26 cellular contexts compared by ENCODE assay signal in genomic region chr20:3592931-3593330, GRCh38.
"Had no signal": no experiment of that assay in that cellular context is flagged by ENCODE, and none has a peak within 500 bp of the region (broad histone marks: within the 10 kb centered on the region; RNA-seq: fewer than 3 reads in every experiment).

No MANE protein-coding gene starts in this region.

- H3K27me3 ChIP-seq: heart left ventricle, right atrium auricular region, right lobe of liver, suprapubic skin, tibial artery, vagina had no signal

- H3K4me3 Mint-ChIP-seq: immature natural killer cell; mesothelial cell of epicardium; naive thymus-derived CD8-positive, alpha-beta T cell; nephron; neural crest cell; stimulated activated naive B cell treated with anti-CD40 and anti-IgM and Interleukin-4, amounts not matched to agents 10 μg/mL and 1 μg/mL and 100 μg/mL, for 72 hours; stimulated activated naive CD8-positive, alpha-beta T cell treated with anti-CD3 and anti-CD28 coated beads, Interleukin-15, Interleukin-2, amounts not matched to agents 100 ng/mL and 50 ng/mL, for 24 hours; type B pancreatic cell had no signal

- DNase-seq: heart left ventricle; hypothalamus; immature natural killer cell; left ventricle myocardium inferior; mesendoderm; naive thymus-derived CD8-positive, alpha-beta T cell; nucleus accumbens; right lobe of liver; stimulated activated CD4-positive, alpha-beta T cell treated with anti-CD3 and anti-CD28 coated beads, Interleukin-12 subunit alpha, Interleukin-12 subunit beta, amount 100 ng/mL, for 4 hours; stimulated activated CD4-positive, alpha-beta T cell treated with anti-CD3 and anti-CD28 coated beads, Interleukin-15, amount 100 ng/mL, for 24 hours; stimulated activated CD4-positive, alpha-beta T cell treated with anti-CD3 and anti-CD28 coated beads, Interleukin-2, amount 100 ng/mL, for 24 hours; stimulated activated CD4-positive, alpha-beta T cell treated with anti-CD3 and anti-CD28 coated beads, Interleukin-4, amount 100 ng/mL, for 1 hour; stimulated activated naive B cell treated with anti-CD40 and anti-IgM and Interleukin-4, amounts not matched to agents 10 μg/mL and 1 μg/mL and 100 μg/mL, for 72 hours; tibial artery had no signal

- H3K9me3 ChIP-seq: heart left ventricle, left ventricle myocardium inferior, right atrium auricular region, right lobe of liver, suprapubic skin, thoracic aorta, tibial artery, vagina had no signal

- H3K4me1 Mint-ChIP-seq: immature natural killer cell; mesothelial cell of epicardium; nephron; neural crest cell; stimulated activated naive B cell treated with anti-CD40 and anti-IgM and Interleukin-4, amounts not matched to agents 10 μg/mL and 1 μg/mL and 100 μg/mL, for 72 hours had no signal

- H3K4me1 ChIP-seq: heart left ventricle, left ventricle myocardium inferior, right atrium auricular region, right lobe of liver, suprapubic skin, tibial artery, vagina had no signal

- H3K27ac Mint-ChIP-seq: immature natural killer cell; mesothelial cell of epicardium; nephron; progenitor cell of endocrine pancreas; stimulated activated naive CD8-positive, alpha-beta T cell treated with anti-CD3 and anti-CD28 coated beads, Interleukin-15, Interleukin-2, amounts not matched to agents 100 ng/mL and 50 ng/mL, for 24 hours; type B pancreatic cell had no signal

- H3K9me3 Mint-ChIP-seq: immature natural killer cell; naive thymus-derived CD8-positive, alpha-beta T cell; stimulated activated naive B cell treated with anti-CD40 and anti-IgM and Interleukin-4, amounts not matched to agents 10 μg/mL and 1 μg/mL and 100 μg/mL, for 72 hours; stimulated activated naive CD8-positive, alpha-beta T cell treated with anti-CD3 and anti-CD28 coated beads, Interleukin-15, Interleukin-2, amounts not matched to agents 100 ng/mL and 50 ng/mL, for 24 hours; type B pancreatic cell had no signal

- H3K27me3 Mint-ChIP-seq: naive thymus-derived CD8-positive, alpha-beta T cell; progenitor cell of endocrine pancreas; stimulated activated naive B cell treated with anti-CD40 and anti-IgM and Interleukin-4, amounts not matched to agents 10 μg/mL and 1 μg/mL and 100 μg/mL, for 72 hours; stimulated activated naive CD8-positive, alpha-beta T cell treated with anti-CD3 and anti-CD28 coated beads, Interleukin-15, Interleukin-2, amounts not matched to agents 100 ng/mL and 50 ng/mL, for 24 hours; type B pancreatic cell had no signal

- H3K27ac ChIP-seq: heart left ventricle, left ventricle myocardium inferior, right atrium auricular region, right lobe of liver, skin epidermis, suprapubic skin, thoracic aorta, tibial artery, vagina had no signal

- H3K4me3 ChIP-seq: heart left ventricle, left ventricle myocardium inferior, lung, right atrium auricular region, right lobe of liver, skin epidermis, suprapubic skin, thoracic aorta, tibial artery, vagina had no signal
